In the genomic region with DNA sequence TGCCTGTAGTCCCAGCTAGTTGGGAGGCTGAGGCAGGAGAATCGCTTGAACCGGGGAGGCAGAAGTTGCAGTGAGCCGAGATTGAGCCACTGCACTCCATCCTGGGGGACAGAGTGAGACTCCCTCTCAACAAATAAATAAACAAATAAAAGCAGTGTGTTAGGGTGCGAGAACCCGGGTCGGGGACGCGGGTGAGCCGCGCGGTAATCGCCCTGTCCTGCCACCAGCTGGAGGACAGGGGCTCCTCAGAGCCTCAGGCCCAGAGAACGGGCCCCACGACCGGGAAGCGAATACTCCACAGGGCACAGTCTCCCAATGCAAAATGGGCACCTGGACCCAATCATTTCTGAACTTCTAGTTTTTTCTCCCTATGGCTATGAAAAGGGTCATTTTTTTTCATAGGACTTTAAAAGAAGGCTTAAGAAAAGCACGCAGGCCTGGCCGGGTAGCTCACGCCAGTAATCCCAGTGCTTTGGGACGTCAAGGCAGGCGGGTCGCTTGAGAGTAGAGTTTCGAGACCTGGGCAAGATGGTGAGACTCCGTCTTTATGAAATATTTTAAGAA, we compare ENCODE assay signal across 1 cellular context.
TF ChIP-seq lines count a peak whose summit lies in the region.

No MANE protein-coding gene starts in this region.

TF ChIP-seq in K562, 482 proteins besides CTCF, POLR2A, EP300 and RAD21 (continued from another document):
- TF ChIP-seq GMEB1 (CRISPR knock-in tag; IDR thresholded peaks at IDR 0.05) (no peak), CC2D1A (IDR thresholded peaks at IDR 0.05) (no peak; the same call in 1 of the 2 replicates), ATF6 (CRISPR knock-in tag; IDR thresholded peaks at IDR 0.05) (no peak), MTA2 (IDR thresholded peaks at IDR 0.05; ENCODE audit: low read depth) (no peak), TAF1 (IDR thresholded peaks at IDR 0.05; ENCODE audit: control insufficient read depth, extremely low read depth, insufficient read depth, low read length, severe bottlenecking) (peak; percentile 8), SMARCC2 (IDR thresholded peaks at IDR 0.05; ENCODE audit: low read depth) (peak; percentile 68; the same call in 1 of the 2 replicates), MEF2D (tag; conservative IDR thresholded peaks at IDR 0.05; ENCODE audit: low read depth) (peak; percentile 36; the same call in 1 of the 2 replicates), SIX5 (IDR thresholded peaks at IDR 0.05; ENCODE audit: borderline replicate concordance in 1 of 2, insufficient read depth in 1 of 2, low read depth in 1 of 2, low read length in 2 of 2) (no peak), ATF1 (CRISPR knock-in tag; IDR thresholded peaks at IDR 0.05) (no peak), ATF1 (tag; IDR thresholded peaks at IDR 0.05) (no peak), ZFP1 (CRISPR knock-in tag; IDR thresholded peaks at IDR 0.05) (no peak), SAP30 (IDR thresholded peaks at IDR 0.05; ENCODE audit: borderline replicate concordance, insufficient read depth, low read depth, low read length, poor library complexity, severe bottlenecking) (no peak), SLC30A9 (CRISPR knock-in tag; IDR thresholded peaks at IDR 0.05) (no peak), RBFOX2 (IDR thresholded peaks at IDR 0.05; ENCODE audit: low read depth, low read length) (no peak), UBTF (IDR thresholded peaks at IDR 0.05; ENCODE audit: borderline replicate concordance in 1 of 2, low read depth in 2 of 2, low read length in 2 of 2) (no peak; a peak in 1 of 4 replicates), DACH1 (IDR thresholded peaks at IDR 0.05; ENCODE audit: partially characterized antibody) (no peak), ZNF431 (CRISPR knock-in tag; IDR thresholded peaks at IDR 0.05) (0 out of 2 replicates have a peak, but pooled peaks have one; percentile 7), HSF4 (CRISPR knock-in tag; IDR thresholded peaks at IDR 0.05; ENCODE audit: borderline replicate concordance) (no peak), HNRNPK (IDR thresholded peaks at IDR 0.05; ENCODE audit: low read depth, low read length, poor library complexity, severe bottlenecking) (no peak), YY1 (IDR thresholded peaks at IDR 0.05; ENCODE audit: borderline replicate concordance in 1 of 3, control insufficient read depth in 1 of 3, extremely low read depth in 1 of 3, insufficient read depth in 3 of 3, insufficient read length in 1 of 3, insufficient replicate concordance in 2 of 3, low read depth in 1 of 3, low read length in 2 of 3) (no peak), ZNF253 (CRISPR knock-in tag; conservative IDR thresholded peaks at IDR 0.05) (no peak), ZFX (CRISPR knock-in tag; IDR thresholded peaks at IDR 0.05) (peak; percentile 81), ZNF668 (CRISPR knock-in tag; IDR thresholded peaks at IDR 0.05) (no peak), GABPA (tag; conservative IDR thresholded peaks at IDR 0.05; ENCODE audit: low read depth) (no peak), ZBTB11 (CRISPR knock-in tag; IDR thresholded peaks at IDR 0.05) (no peak), PHF20 (IDR thresholded peaks at IDR 0.05; ENCODE audit: partially characterized antibody) (no peak), NFXL1 (CRISPR knock-in tag; IDR thresholded peaks at IDR 0.05) (no peak), BACH1 (tag; IDR thresholded peaks at IDR 0.05) (0 out of 2 replicates have a peak, but pooled peaks have one; percentile 22), MTA3 (IDR thresholded peaks at IDR 0.05; ENCODE audit: borderline replicate concordance) (no peak), CEBPB (tag; IDR thresholded peaks at IDR 0.05) (no peak), ZNF197 (CRISPR knock-in tag; IDR thresholded peaks at IDR 0.05; ENCODE audit: low read depth) (no peak), ZNF121 (CRISPR knock-in tag; conservative IDR thresholded peaks at IDR 0.05) (no peak), BRD4 (IDR thresholded peaks at IDR 0.05) (peak; percentile 94), HDAC3 (IDR thresholded peaks at IDR 0.05; ENCODE audit: borderline replicate concordance, partially characterized antibody) (no peak), NR4A1 (CRISPR knock-in tag; IDR thresholded peaks at IDR 0.05) (no peak), NR4A1 (tag; IDR thresholded peaks at IDR 0.05) (0 out of 2 replicates have a peak, but pooled peaks have one; percentile 31), SMARCA4 (IDR thresholded peaks at IDR 0.05) (0 out of 2 replicates have a peak, but pooled peaks have one; percentile 15), KLF10 (CRISPR knock-in tag; IDR thresholded peaks at IDR 0.05) (no peak), MAFG (tag; conservative IDR thresholded peaks at IDR 0.05) (no peak), ZNF696 (CRISPR knock-in tag; conservative IDR thresholded peaks at IDR 0.05) (no peak)
- TF ChIP-seq, protein P1, sequence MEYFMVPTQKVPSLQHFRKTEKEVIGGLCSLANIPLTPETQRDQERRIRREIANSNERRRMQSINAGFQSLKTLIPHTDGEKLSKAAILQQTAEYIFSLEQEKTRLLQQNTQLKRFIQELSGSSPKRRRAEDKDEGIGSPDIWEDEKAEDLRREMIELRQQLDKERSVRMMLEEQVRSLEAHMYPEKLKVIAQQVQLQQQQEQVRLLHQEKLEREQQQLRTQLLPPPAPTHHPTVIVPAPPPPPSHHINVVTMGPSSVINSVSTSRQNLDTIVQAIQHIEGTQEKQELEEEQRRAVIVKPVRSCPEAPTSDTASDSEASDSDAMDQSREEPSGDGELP (CRISPR knock-in tag; IDR thresholded peaks at IDR 0.05; ENCODE audit: borderline replicate concordance) = peak; percentile 75; the same call in 1 of the 2 replicates
- TF ChIP-seq, protein P2, sequence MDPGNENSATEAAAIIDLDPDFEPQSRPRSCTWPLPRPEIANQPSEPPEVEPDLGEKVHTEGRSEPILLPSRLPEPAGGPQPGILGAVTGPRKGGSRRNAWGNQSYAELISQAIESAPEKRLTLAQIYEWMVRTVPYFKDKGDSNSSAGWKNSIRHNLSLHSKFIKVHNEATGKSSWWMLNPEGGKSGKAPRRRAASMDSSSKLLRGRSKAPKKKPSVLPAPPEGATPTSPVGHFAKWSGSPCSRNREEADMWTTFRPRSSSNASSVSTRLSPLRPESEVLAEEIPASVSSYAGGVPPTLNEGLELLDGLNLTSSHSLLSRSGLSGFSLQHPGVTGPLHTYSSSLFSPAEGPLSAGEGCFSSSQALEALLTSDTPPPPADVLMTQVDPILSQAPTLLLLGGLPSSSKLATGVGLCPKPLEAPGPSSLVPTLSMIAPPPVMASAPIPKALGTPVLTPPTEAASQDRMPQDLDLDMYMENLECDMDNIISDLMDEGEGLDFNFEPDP (CRISPR knock-in tag; IDR thresholded peaks at IDR 0.05) = no peak
- TF ChIP-seq, protein P3, sequence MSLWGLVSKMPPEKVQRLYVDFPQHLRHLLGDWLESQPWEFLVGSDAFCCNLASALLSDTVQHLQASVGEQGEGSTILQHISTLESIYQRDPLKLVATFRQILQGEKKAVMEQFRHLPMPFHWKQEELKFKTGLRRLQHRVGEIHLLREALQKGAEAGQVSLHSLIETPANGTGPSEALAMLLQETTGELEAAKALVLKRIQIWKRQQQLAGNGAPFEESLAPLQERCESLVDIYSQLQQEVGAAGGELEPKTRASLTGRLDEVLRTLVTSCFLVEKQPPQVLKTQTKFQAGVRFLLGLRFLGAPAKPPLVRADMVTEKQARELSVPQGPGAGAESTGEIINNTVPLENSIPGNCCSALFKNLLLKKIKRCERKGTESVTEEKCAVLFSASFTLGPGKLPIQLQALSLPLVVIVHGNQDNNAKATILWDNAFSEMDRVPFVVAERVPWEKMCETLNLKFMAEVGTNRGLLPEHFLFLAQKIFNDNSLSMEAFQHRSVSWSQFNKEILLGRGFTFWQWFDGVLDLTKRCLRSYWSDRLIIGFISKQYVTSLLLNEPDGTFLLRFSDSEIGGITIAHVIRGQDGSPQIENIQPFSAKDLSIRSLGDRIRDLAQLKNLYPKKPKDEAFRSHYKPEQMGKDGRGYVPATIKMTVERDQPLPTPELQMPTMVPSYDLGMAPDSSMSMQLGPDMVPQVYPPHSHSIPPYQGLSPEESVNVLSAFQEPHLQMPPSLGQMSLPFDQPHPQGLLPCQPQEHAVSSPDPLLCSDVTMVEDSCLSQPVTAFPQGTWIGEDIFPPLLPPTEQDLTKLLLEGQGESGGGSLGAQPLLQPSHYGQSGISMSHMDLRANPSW (CRISPR knock-in tag; IDR thresholded peaks at IDR 0.05) = no peak
- TF ChIP-seq, protein P4, sequence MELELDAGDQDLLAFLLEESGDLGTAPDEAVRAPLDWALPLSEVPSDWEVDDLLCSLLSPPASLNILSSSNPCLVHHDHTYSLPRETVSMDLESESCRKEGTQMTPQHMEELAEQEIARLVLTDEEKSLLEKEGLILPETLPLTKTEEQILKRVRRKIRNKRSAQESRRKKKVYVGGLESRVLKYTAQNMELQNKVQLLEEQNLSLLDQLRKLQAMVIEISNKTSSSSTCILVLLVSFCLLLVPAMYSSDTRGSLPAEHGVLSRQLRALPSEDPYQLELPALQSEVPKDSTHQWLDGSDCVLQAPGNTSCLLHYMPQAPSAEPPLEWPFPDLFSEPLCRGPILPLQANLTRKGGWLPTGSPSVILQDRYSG (tag; conservative IDR thresholded peaks at IDR 0.05; ENCODE audit: low read depth) = no peak
